In genomic region chr20:7883309-7883708, GRCh38 we compare ENCODE assay signal across 26 cellular contexts. TPM values are rescaled to one million over a fixed set of nuclear protein-coding genes. Genes with fewer than 3 reads are reported as not detected.
"Had no signal": no experiment of that assay in that cellular context is flagged by ENCODE, and none has a peak within 500 bp of the region (broad histone marks: within the 10 kb centered on the region; RNA-seq: fewer than 3 reads in every experiment).

No MANE protein-coding gene starts in this region.

- H3K9me3 ChIP-seq: SJCRH30, SK-N-SH had no signal

- DNase-seq: activated CD4-positive, alpha-beta memory T cell treated with anti-CD3 and anti-CD28 coated beads for 36 hours; activated CD4-positive, alpha-beta T cell treated with anti-CD3 and anti-CD28 coated beads for 36 hours; activated CD4-positive, alpha-beta T cell treated with anti-CD3 and anti-CD28 coated beads, Interleukin-2, amount 50 U/mL, for 1 hour; activated CD8-positive, alpha-beta memory T cell treated with anti-CD3 and anti-CD28 coated beads for 24 hours; activated CD8-positive, alpha-beta memory T cell treated with anti-CD3 and anti-CD28 coated beads, Interleukin-2, amount 10 ng/mL, durations not matched to agents 7 days and 5 days; activated CD8-positive, alpha-beta memory T cell treated with anti-CD3 and anti-CD28 coated beads, Interleukin-2, amount 50 U/mL, for 48 hours; activated effector memory CD4-positive, alpha-beta T cell treated with Interleukin-2 at 50 U/mL for 16 hours; activated naive CD4-positive, alpha-beta T cell treated with anti-CD3 and anti-CD28 coated beads, Interleukin-2, amount 10 ng/mL, durations not matched to agents 7 days and 5 days; activated naive CD8-positive, alpha-beta T cell treated with anti-CD3 and anti-CD28 coated beads, Interleukin-2, amount 50 U/mL, for 24 hours; activated T-cell treated with anti-CD3 and anti-CD28 coated beads, Interleukin-2, amount 50 U/mL, for 48 hours; anterior cingulate cortex; central memory CD4-positive, alpha-beta T cell; NCI-H1105 treated with DMSO at 0.1 percent for 48 hours; NCI-H1436; NCI-H1694; NCI-H2171 treated with DMSO at 0.1 percent for 48 hours; NCI-H2227 treated with DMSO at 0.1 percent for 48 hours; NCI-H446; NCI-H510A treated with DMSO at 0.1 percent for 48 hours; NCI-H526 treated with DMSO at 0.1 percent for 48 hours; OCI-M1; SHP77; SJCRH30; SK-N-SH had no signal

- H3K4me3 ChIP-seq: SJCRH30 had no signal

- ATAC-seq: activated CD4-positive, alpha-beta T cell treated with anti-CD3 and anti-CD28 coated beads for 36 hours; activated CD8-positive, alpha-beta memory T cell treated with anti-CD3 and anti-CD28 coated beads, Interleukin-2, amount 10 ng/mL, durations not matched to agents 7 days and 5 days; activated naive CD8-positive, alpha-beta T cell treated with anti-CD3 and anti-CD28 coated beads, Interleukin-2, amount 50 U/mL, for 24 hours had no signal

- H3K27me3 ChIP-seq: SJCRH30 had no signal

- H3K36me3 ChIP-seq: SJCRH30 had no signal

RNA-seq across cellular contexts. Expression of gene HAO1, which starts 56.9 kb away (rescaled TPM):
- total RNA-seq: activated CD4-positive, alpha-beta memory T cell treated with anti-CD3 and anti-CD28 coated beads for 36 hours; activated CD4-positive, alpha-beta T cell treated with anti-CD3 and anti-CD28 coated beads for 36 hours; activated CD8-positive, alpha-beta memory T cell treated with anti-CD3 and anti-CD28 coated beads, Interleukin-2, amount 10 ng/mL, durations not matched to agents 7 days and 5 days; cerebellum; LHCN-M2; SJCRH30 had no signal
- polyA plus RNA-seq: SK-N-SH had no signal
